Comparison of ENCODE assay signal across 8 cellular contexts in genomic region chr5:132674671-132675506, GRCh38. TPM values are rescaled to one million over a fixed set of nuclear protein-coding genes. Genes with fewer than 3 reads are reported as not detected.
DNase-seq lines count a peak whose midpoint lies in the region; ATAC-seq and TF ChIP-seq lines count a peak whose summit lies in the region.

No MANE protein-coding gene starts in this region.

- peaks cover 9% of the 10 kb centered on the region for H3K9me3 Mint-ChIP-seq in WTC11

- H3K9me3 ChIP-seq in prostate gland = no peaks in the 10 kb centered on the region

- peaks cover 2% of the 10 kb centered on the region; the same call in 1 of the 2 replicates for H3K36me3 Mint-ChIP-seq in WTC11

- POLR2A ChIA-PET in WTC11 (lab: Charles Lee) = no interaction called here

- H3K27me3 ChIP-seq in prostate gland (replicated peaks; ENCODE audit: insufficient read depth) = no peaks in the 10 kb centered on the region

- no peak overlapping the region for H3K27ac Mint-ChIP-seq in WTC11

- H3K4me3 Mint-ChIP-seq in WTC11 = no peak overlapping the region

- DNase-seq in HS-27A (ENCODE audit: low read depth) = peak; percentile 64
- peak; percentile 95 to 97 for DNase-seq in cardiac fibroblast (ENCODE audit: low read depth in 2 of 2)
- peak; percentile 19 for DNase-seq in prostate gland (ENCODE audit: low spot score)
- DNase-seq in NCI-H2227 (lab: John Stamatoyannopoulos, UW; ENCODE audit: unreplicated experiment) = no peak
- DNase-seq in amygdala (lab: John Stamatoyannopoulos, UW) = no peak
- DNase-seq in WTC11 (ENCODE audit: low spot score) = no peak

- TF ChIP-seq CTCF in cardiac fibroblast (IDR thresholded peaks at IDR 0.05; ENCODE audit: low read depth, low read length) = no peak
- no peak for TF ChIP-seq CTCF in prostate gland (IDR thresholded peaks at IDR 0.05)
- no peak for TF ChIP-seq CTCF in WTC11 (IDR thresholded peaks at IDR 0.05)

- H3K27me3 Mint-ChIP-seq in WTC11 (ENCODE audit: low read depth) = no peaks in the 10 kb centered on the region

- CTCF ChIA-PET in WTC11 (lab: Charles Lee) = interaction anchor here (1.2 to 1.3 kb wide), 2 partner anchors 139 to 145 kb away, joined by 3 to 4 read pairs; no protein-coding TSS in a partner anchor

- intact Hi-C loops in prostate gland (cut with DNase I) = no loop called here

- no peak overlapping the region for H3K27ac ChIP-seq in prostate gland

- H3K36me3 ChIP-seq in prostate gland = no peaks in the 10 kb centered on the region

- ATAC-seq in GM18499 (IDR thresholded peaks at IDR 0.05; ENCODE audit: insufficient read depth, unreplicated experiment) = peak; percentile 64
- peak; percentile 83 for ATAC-seq in GM21529 (IDR thresholded peaks at IDR 0.05; ENCODE audit: unreplicated experiment)
- no peak for ATAC-seq in WTC11

- peaks cover 8% of the 10 kb centered on the region for H3K4me1 Mint-ChIP-seq in WTC11

- peak overlapping the region in 1 of 2 donors; percentile 27 for H3K4me3 ChIP-seq in cardiac fibroblast (replicated peaks in 1 of 2; ENCODE audit: low read depth in 2 of 2, low read length in 2 of 2)
- H3K4me3 ChIP-seq in prostate gland = no peak overlapping the region

- no peak for TF ChIP-seq POLR2A in prostate gland (IDR thresholded peaks at IDR 0.05)

- 42% methylated on average over 13 of the region's 13 CpGs for WGBS in prostate gland

- no peaks in the 10 kb centered on the region for H3K4me1 ChIP-seq in prostate gland (replicated peaks)

TF ChIP-seq in WTC11, 78 proteins besides CTCF, POLR2A, EP300 and RAD21:
- no peak for TF ChIP-seq ZNF232 (CRISPR knock-in tag; IDR thresholded peaks at IDR 0.05)
- no peak for TF ChIP-seq FOXK1 (CRISPR knock-in tag; IDR thresholded peaks at IDR 0.05)
- TF ChIP-seq AR (CRISPR knock-in tag; IDR thresholded peaks at IDR 0.05) = no peak
- TF ChIP-seq OVOL2 (CRISPR knock-in tag; IDR thresholded peaks at IDR 0.05; ENCODE audit: borderline replicate concordance) = no peak
- TF ChIP-seq, protein P1, sequence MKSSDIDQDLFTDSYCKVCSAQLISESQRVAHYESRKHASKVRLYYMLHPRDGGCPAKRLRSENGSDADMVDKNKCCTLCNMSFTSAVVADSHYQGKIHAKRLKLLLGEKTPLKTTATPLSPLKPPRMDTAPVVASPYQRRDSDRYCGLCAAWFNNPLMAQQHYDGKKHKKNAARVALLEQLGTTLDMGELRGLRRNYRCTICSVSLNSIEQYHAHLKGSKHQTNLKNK (CRISPR knock-in tag; IDR thresholded peaks at IDR 0.05) = no peak
- TF ChIP-seq TEAD1 (CRISPR knock-in tag; IDR thresholded peaks at IDR 0.05) = no peak
- no peak for TF ChIP-seq TEAD4 (CRISPR knock-in tag; IDR thresholded peaks at IDR 0.05)
- TF ChIP-seq USF1 (CRISPR knock-in tag; IDR thresholded peaks at IDR 0.05) = no peak
- no peak for TF ChIP-seq JAZF1 (CRISPR knock-in tag; IDR thresholded peaks at IDR 0.05)
- no peak for TF ChIP-seq CBFB (CRISPR knock-in tag; IDR thresholded peaks at IDR 0.05; ENCODE audit: low read depth)
- no peak for TF ChIP-seq NFYB (CRISPR knock-in tag; conservative IDR thresholded peaks at IDR 0.05; ENCODE audit: low read depth)
- TF ChIP-seq, protein P2, sequence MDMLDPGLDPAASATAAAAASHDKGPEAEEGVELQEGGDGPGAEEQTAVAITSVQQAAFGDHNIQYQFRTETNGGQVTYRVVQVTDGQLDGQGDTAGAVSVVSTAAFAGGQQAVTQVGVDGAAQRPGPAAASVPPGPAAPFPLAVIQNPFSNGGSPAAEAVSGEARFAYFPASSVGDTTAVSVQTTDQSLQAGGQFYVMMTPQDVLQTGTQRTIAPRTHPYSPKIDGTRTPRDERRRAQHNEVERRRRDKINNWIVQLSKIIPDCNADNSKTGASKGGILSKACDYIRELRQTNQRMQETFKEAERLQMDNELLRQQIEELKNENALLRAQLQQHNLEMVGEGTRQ (CRISPR knock-in tag; IDR thresholded peaks at IDR 0.05) = no peak
- no peak for TF ChIP-seq ATF3 (CRISPR knock-in tag; conservative IDR thresholded peaks at IDR 0.05)
- no peak for TF ChIP-seq SMAD4 (CRISPR knock-in tag; IDR thresholded peaks at IDR 0.05)
- TF ChIP-seq ZNF263 (CRISPR knock-in tag; IDR thresholded peaks at IDR 0.05; ENCODE audit: low read depth) = no peak
- no peak for TF ChIP-seq TP53 (CRISPR knock-in tag; IDR thresholded peaks at IDR 0.05)
TF ChIP-seq in WTC11: peak in this region for 0.

RNA-seq across cellular contexts. Expression of gene IL4, which starts 1.1 kb away (rescaled TPM):
- total RNA-seq in prostate gland (not detected), WTC11 (2021) (not detected in 3 replicates)

RNA-seq across cellular contexts. Expression of gene IL13, which starts 16.9 kb away (rescaled TPM):
- 1 to 10 TPM in 1 of 2 donors, not detected in 1; 2.3 TPM for total RNA-seq in prostate gland
- not detected in 3 replicates for total RNA-seq in WTC11 (2021)

Comparison
In these comparisons a context has a peak if more than half of its experiments do, and no peak if none do; other contexts are left out.
1. DNase-seq: peak in HS-27A (single experiment), cardiac fibroblast (2 of 2) and prostate gland (single experiment); none in NCI-H2227 (single experiment), amygdala (0 of 56) and WTC11 (single experiment).